ENCODE assay signal across 7 cellular contexts in genomic region chr7:87933605-87933952, GRCh38. TPM values are rescaled to one million over a fixed set of nuclear protein-coding genes. Genes with fewer than 3 reads are reported as not detected.
A peak's percentile ranks its signal among the peaks of the same experiment; 100 is the strongest.
DNase-seq lines count a peak whose midpoint lies in the region; ATAC-seq and TF ChIP-seq lines count a peak whose summit lies in the region.

No MANE protein-coding gene starts in this region.

- H3K27me3 ChIP-seq in neural cell (ENCODE audit: insufficient read depth, low read depth, low read length) = no peaks in the 10 kb centered on the region

- DNase-seq in caudate nucleus (lab: John Stamatoyannopoulos, UW) (no peak), iPS-NIHi11 (ENCODE audit: low spot score) (no peak)
- no peak for DNase-seq in stimulated activated CD4-positive, alpha-beta T cell treated with anti-CD3 and anti-CD28 coated beads, Interleukin-4, amount 100 ng/mL, for 1 hour

- H3K4me2 ChIP-seq in neural cell (ENCODE audit: low read length) = no peak overlapping the region

- peak overlapping the region; percentile 94 for H3K4me3 ChIP-seq in neural cell (ENCODE audit: low read length)

- peak overlapping the region; percentile 53 for H3K27ac ChIP-seq in caudate nucleus (ENCODE audit: low read depth, low read length)
- H3K27ac ChIP-seq in neural cell (ENCODE audit: low read length) = peak overlapping the region; percentile 21

- peaks cover 4% of the 10 kb centered on the region for H3F3A ChIP-seq in neural cell (ENCODE audit: insufficient read depth, low read length, poor library complexity, severe bottlenecking)

- no peaks in the 10 kb centered on the region for H3K9me2 ChIP-seq in neural cell (ENCODE audit: insufficient read depth, low read length)

- no peak overlapping the region for H2AFZ ChIP-seq in neural cell (ENCODE audit: low read depth, low read length)

- ATAC-seq in GM19463 (IDR thresholded peaks at IDR 0.05; ENCODE audit: unreplicated experiment) (peak; percentile 15), HG03460 (IDR thresholded peaks at IDR 0.05; ENCODE audit: unreplicated experiment) (peak; percentile 19), GM18511 (IDR thresholded peaks at IDR 0.05; ENCODE audit: unreplicated experiment) (no peak)

- H3K36me3 ChIP-seq in neural cell (ENCODE audit: insufficient read depth, low read length) = no peaks in the 10 kb centered on the region

- H3K9ac ChIP-seq in neural cell (ENCODE audit: low read length) = peak overlapping the region; percentile 81

- H3K9me3 ChIP-seq in neural cell (ENCODE audit: low read length) = no peaks in the 10 kb centered on the region

- TF ChIP-seq CTCF in neural cell (IDR thresholded peaks at IDR 0.05; ENCODE audit: poor library complexity, severe bottlenecking) = no peak

- H4K20me1 ChIP-seq in neural cell (ENCODE audit: insufficient read depth) = no peaks in the 10 kb centered on the region

- H3K79me2 ChIP-seq in neural cell (replicated peaks; ENCODE audit: insufficient read depth, low read length) = peaks cover 5% of the 10 kb centered on the region

- TF ChIP-seq RAD21 in neural cell (conservative IDR thresholded peaks at IDR 0.05) = no peak

- no peak for TF ChIP-seq EP300 in neural cell (conservative IDR thresholded peaks at IDR 0.05; ENCODE audit: poor library complexity, severe bottlenecking)

TF ChIP-seq in neural cell, 6 proteins besides CTCF, POLR2A, EP300 and RAD21:
- TF ChIP-seq MXI1 (conservative IDR thresholded peaks at IDR 0.05; ENCODE audit: poor library complexity, severe bottlenecking) (no peak), TAF1 (IDR thresholded peaks at IDR 0.05; ENCODE audit: low read depth) (no peak), EZH2 (IDR thresholded peaks at IDR 0.05; ENCODE audit: borderline replicate concordance, insufficient read depth, low read length, poor library complexity, severe bottlenecking) (no peak), REST (IDR thresholded peaks at IDR 0.05; ENCODE audit: borderline replicate concordance) (no peak), SMC3 (conservative IDR thresholded peaks at IDR 0.05; ENCODE audit: poor library complexity) (no peak), POLR2AphosphoS5 (IDR thresholded peaks at IDR 0.05) (no peak)

RNA-seq across cellular contexts. Expression of gene ADAM22, which starts 0.5 kb away (rescaled TPM):
- 41.3 and 46.3 TPM in 2 replicates for polyA plus RNA-seq in neural cell
- polyA minus RNA-seq in neural cell = 111 and 120 TPM in 2 replicates

RNA-seq across cellular contexts. Expression of gene DBF4, which starts 57.3 kb away (rescaled TPM):
- polyA plus RNA-seq in neural cell = 13.0 and 14.9 TPM in 2 replicates
- 18.3 and 22.0 TPM in 2 replicates for polyA minus RNA-seq in neural cell

RNA-seq across cellular contexts. Expression of gene SLC25A40, which starts 57.4 kb away (rescaled TPM):
- polyA plus RNA-seq in neural cell = 20.1 and 61.6 TPM in 2 replicates
- polyA minus RNA-seq in neural cell = 24.3 and 31.6 TPM in 2 replicates
